Comparison of ENCODE assay signal across 36 cellular contexts in genomic region chr10:124926548-124926947, GRCh38.
"Had no signal": no experiment of that assay in that cellular context is flagged by ENCODE, and none has a peak within 500 bp of the region (broad histone marks: within the 10 kb centered on the region; RNA-seq: fewer than 3 reads in every experiment).

No MANE protein-coding gene starts in this region.

- H3K36me3 ChIP-seq: brain microvascular endothelial cell, breast epithelium had no signal

- DNase-seq: activated B cell treated with CpG ODN at 0.5 μM for 24 hours; activated CD4-positive, alpha-beta memory T cell treated with anti-CD3 and anti-CD28 coated beads for 36 hours; activated CD4-positive, alpha-beta T cell treated with anti-CD3 and anti-CD28 coated beads for 4 hours; activated CD4-positive, alpha-beta T cell treated with anti-CD3 and anti-CD28 coated beads, Interleukin-2, amount 10 ng/mL, durations not matched to agents 24 days and 14 days; activated CD4-positive, alpha-beta T cell treated with anti-CD3 and anti-CD28 coated beads, Interleukin-2, amount 50 U/mL, for 1 hour; activated CD4-positive, alpha-beta T cell treated with anti-CD3 and anti-CD28 coated beads, Interleukin-2, amount 50 U/mL, for 4 hours; activated CD4-positive, CD25-positive, alpha-beta regulatory T cell treated with anti-CD3 and anti-CD28 coated beads, Interleukin-2, amount 50 U/mL, for 72 hours; activated CD8-positive, alpha-beta memory T cell treated with anti-CD3 and anti-CD28 coated beads, Interleukin-2, amount 50 U/mL, for 4 hours; activated CD8-positive, alpha-beta T cell treated with anti-CD3 and anti-CD28 coated beads for 36 hours; activated effector memory CD4-positive, alpha-beta T cell treated with anti-CD3 and anti-CD28 coated beads, Interleukin-2, amount 50 U/mL, for 16 hours; activated gamma-delta T cell treated with Interleukin-2 at 50 U/mL for 16 hours; activated naive CD4-positive, alpha-beta T cell; activated naive CD4-positive, alpha-beta T cell treated with anti-CD3 and anti-CD28 coated beads for 36 hours; activated naive CD4-positive, alpha-beta T cell treated with anti-CD3 and anti-CD28 coated beads, Interleukin-2, amount 50 U/mL, for 16 hours; activated naive CD8-positive, alpha-beta T cell treated with anti-CD3 and anti-CD28 coated beads for 36 hours; activated T-cell treated with anti-CD3 and anti-CD28 coated beads for 4 hours; activated T-cell treated with anti-CD3 and anti-CD28 coated beads, Interleukin-2, amount 50 U/mL, for 1 hour; activated T-cell treated with anti-CD3 and anti-CD28 coated beads, Interleukin-2, amount 50 U/mL, for 4 hours; activated T-cell treated with anti-CD3 and anti-CD28 coated beads, Interleukin-2, amount 50 U/mL, for 72 hours; adrenal gland; amniotic stem cell; aorta; body of pancreas; brain microvascular endothelial cell; central memory CD4-positive, alpha-beta T cell; T-helper 2 cell; T-helper 9 cell had no signal

- H3K27ac ChIP-seq: adrenal gland, body of pancreas, brain microvascular endothelial cell, breast epithelium, VCaP had no signal

- H3K4me3 Mint-ChIP-seq: activated B cell treated with CpG ODN at 0.5 μM for 24 hours; activated CD4-positive, alpha-beta memory T cell treated with anti-CD3 and anti-CD28 coated beads for 36 hours; activated CD4-positive, alpha-beta T cell treated with anti-CD3 and anti-CD28 coated beads, Interleukin-2, amount 10 ng/mL, durations not matched to agents 24 days and 14 days; activated CD8-positive, alpha-beta T cell treated with anti-CD3 and anti-CD28 coated beads for 36 hours; activated naive CD4-positive, alpha-beta T cell treated with anti-CD3 and anti-CD28 coated beads for 36 hours; activated naive CD8-positive, alpha-beta T cell treated with anti-CD3 and anti-CD28 coated beads for 36 hours; activated T-cell treated with anti-CD3 and anti-CD28 coated beads, Interleukin-2, amount 50 U/mL, for 4 hours; activated T-cell treated with anti-CD3 and anti-CD28 coated beads, Interleukin-2, amount 50 U/mL, for 72 hours; activated T-helper 1 cell treated with anti-CD3 and anti-CD28 coated beads, Interleukin-12 subunit alpha, Interleukin-12 subunit beta, Interleukin-2, Interleukin-4 antibody, amounts not matched to agents 30 ng/mL and 10 ng/mL and 1 ng/mL, durations not matched to agents 14 hours and 24 hours and 36 hours; activated T-helper 17 cell treated with anti-CD3 and anti-CD28 coated beads, Interleukin-2, amount 50 U/mL, for 72 hours; T-helper 1 cell treated with Interleukin-12 subunit alpha and Interleukin-12 subunit beta and Interleukin-4 antibody, amounts not matched to agents 30 μg/mL and 1 μg/mL, for 36 hours; T-helper 2 cell treated with Interferon-gamma antibody and Interleukin-4, amounts not matched to agents 5 μg/mL and 100 μg/mL, for 36 hours had no signal

- ATAC-seq: activated CD8-positive, alpha-beta T cell treated with anti-CD3 and anti-CD28 coated beads for 36 hours; activated naive CD4-positive, alpha-beta T cell treated with anti-CD3 and anti-CD28 coated beads, Interleukin-2, amount 50 U/mL, for 72 hours; activated T-cell treated with anti-CD3 and anti-CD28 coated beads, Interleukin-2, amount 50 U/mL, for 4 hours; activated T-cell treated with anti-CD3 and anti-CD28 coated beads, Interleukin-2, amount 50 U/mL, for 72 hours; activated T-helper 17 cell treated with anti-CD3 and anti-CD28 coated beads, Interleukin-2, amount 50 U/mL, for 72 hours; body of pancreas had no signal

- FAIRE-seq: astrocyte, TTC549 had no signal

- H3K27me3 ChIP-seq: adrenal gland, body of pancreas, brain microvascular endothelial cell, breast epithelium had no signal

- H3K27ac Mint-ChIP-seq: activated B cell treated with CpG ODN at 0.5 μM for 24 hours; activated CD4-positive, alpha-beta memory T cell treated with anti-CD3 and anti-CD28 coated beads for 36 hours; activated CD4-positive, alpha-beta T cell treated with anti-CD3 and anti-CD28 coated beads, Interleukin-2, amount 10 ng/mL, durations not matched to agents 24 days and 14 days; activated CD8-positive, alpha-beta T cell treated with anti-CD3 and anti-CD28 coated beads for 36 hours; activated naive CD4-positive, alpha-beta T cell treated with anti-CD3 and anti-CD28 coated beads for 36 hours; activated naive CD8-positive, alpha-beta T cell treated with anti-CD3 and anti-CD28 coated beads for 36 hours; activated T-cell treated with anti-CD3 and anti-CD28 coated beads, Interleukin-2, amount 50 U/mL, for 72 hours; activated T-helper 1 cell treated with anti-CD3 and anti-CD28 coated beads, Interleukin-12 subunit alpha, Interleukin-12 subunit beta, Interleukin-2, Interleukin-4 antibody, amounts not matched to agents 30 ng/mL and 10 ng/mL and 1 ng/mL, durations not matched to agents 14 hours and 24 hours and 36 hours; activated T-helper 17 cell treated with anti-CD3 and anti-CD28 coated beads, Interleukin-2, amount 50 U/mL, for 72 hours; T-helper 1 cell treated with Interleukin-12 subunit alpha and Interleukin-12 subunit beta and Interleukin-4 antibody, amounts not matched to agents 30 μg/mL and 1 μg/mL, for 36 hours; T-helper 2 cell treated with Interferon-gamma antibody and Interleukin-4, amounts not matched to agents 5 μg/mL and 100 μg/mL, for 36 hours had no signal

- H3K4me3 ChIP-seq: adrenal gland, body of pancreas, breast epithelium had no signal

- H3K9me3 Mint-ChIP-seq: activated B cell treated with CpG ODN at 0.5 μM for 24 hours; activated CD4-positive, alpha-beta memory T cell treated with anti-CD3 and anti-CD28 coated beads for 36 hours; activated CD4-positive, alpha-beta T cell treated with anti-CD3 and anti-CD28 coated beads, Interleukin-2, amount 10 ng/mL, durations not matched to agents 24 days and 14 days; activated naive CD4-positive, alpha-beta T cell treated with anti-CD3 and anti-CD28 coated beads for 36 hours; activated naive CD4-positive, alpha-beta T cell treated with anti-CD3 and anti-CD28 coated beads, Interleukin-2, amount 50 U/mL, for 72 hours; activated naive CD8-positive, alpha-beta T cell treated with anti-CD3 and anti-CD28 coated beads for 36 hours; activated T-cell treated with anti-CD3 and anti-CD28 coated beads, Interleukin-2, amount 50 U/mL, for 4 hours; activated T-cell treated with anti-CD3 and anti-CD28 coated beads, Interleukin-2, amount 50 U/mL, for 72 hours; activated T-helper 1 cell treated with anti-CD3 and anti-CD28 coated beads, Interleukin-12 subunit alpha, Interleukin-12 subunit beta, Interleukin-2, Interleukin-4 antibody, amounts not matched to agents 30 ng/mL and 10 ng/mL and 1 ng/mL, durations not matched to agents 14 hours and 24 hours and 36 hours; activated T-helper 17 cell treated with anti-CD3 and anti-CD28 coated beads, Interleukin-2, amount 50 U/mL, for 72 hours; T-helper 1 cell treated with Interleukin-12 subunit alpha and Interleukin-12 subunit beta and Interleukin-4 antibody, amounts not matched to agents 30 μg/mL and 1 μg/mL, for 36 hours; T-helper 2 cell treated with Interferon-gamma antibody and Interleukin-4, amounts not matched to agents 5 μg/mL and 100 μg/mL, for 36 hours had no signal

- H3K27me3 Mint-ChIP-seq: activated B cell treated with CpG ODN at 0.5 μM for 24 hours; activated CD4-positive, alpha-beta memory T cell treated with anti-CD3 and anti-CD28 coated beads for 36 hours; activated CD4-positive, alpha-beta T cell treated with anti-CD3 and anti-CD28 coated beads, Interleukin-2, amount 10 ng/mL, durations not matched to agents 24 days and 14 days; activated CD8-positive, alpha-beta T cell treated with anti-CD3 and anti-CD28 coated beads for 36 hours; activated naive CD8-positive, alpha-beta T cell treated with anti-CD3 and anti-CD28 coated beads for 36 hours; activated T-helper 17 cell treated with anti-CD3 and anti-CD28 coated beads, Interleukin-2, amount 50 U/mL, for 72 hours had no signal

- H3K9me3 ChIP-seq: adrenal gland, body of pancreas, breast epithelium had no signal

- H3K4me1 ChIP-seq: breast epithelium had no signal
